In genomic region chr2:104375206-104375605, GRCh38 we compare ENCODE assay signal across 18 cellular contexts.
"Had no signal": no experiment of that assay in that cellular context is flagged by ENCODE, and none has a peak within 500 bp of the region (broad histone marks: within the 10 kb centered on the region; RNA-seq: fewer than 3 reads in every experiment).

No MANE protein-coding gene starts in this region.

- H3K4me3 ChIP-seq: gastroesophageal sphincter, heart right ventricle, lower lobe of right lung, spleen, testis had no signal

- H3K36me3 ChIP-seq: gastroesophageal sphincter, heart right ventricle, lower lobe of right lung, neutrophil, spleen, WERI-Rb-1 had no signal

- DNase-seq: activated CD4-positive, alpha-beta T cell treated with anti-CD3 and anti-CD28 coated beads for 1 hour; activated gamma-delta T cell treated with Interleukin-2 at 50 U/mL for 16 hours; activated T-cell treated with anti-CD3 and anti-CD28 coated beads, Interleukin-2, amount 50 U/mL, for 72 hours; effector CD4-positive, alpha-beta T cell; heart right ventricle; left colon; lower lobe of right lung; natural killer cell; spleen; stimulated activated CD4-positive, alpha-beta T cell treated with anti-CD3 and anti-CD28 coated beads, Interleukin-4, amount 100 ng/mL, for 4 hours; testis; WERI-Rb-1 had no signal

- H3K27ac ChIP-seq: gastroesophageal sphincter, heart right ventricle, lower lobe of right lung, neutrophil, parathyroid adenoma, spleen, testis, WERI-Rb-1 had no signal

- ATAC-seq: activated T-cell treated with anti-CD3 and anti-CD28 coated beads, Interleukin-2, amount 50 U/mL, for 72 hours; esophagus mucosa; gastroesophageal sphincter; heart right ventricle; left colon; lower lobe of right lung; natural killer cell; sciatic nerve; stimulated activated memory B cell treated with anti-CD40 and anti-IgM and Interleukin-4, amounts not matched to agents 10 μg/mL and 1 μg/mL and 100 μg/mL, for 72 hours had no signal

- H3K4me1 ChIP-seq: gastroesophageal sphincter, parathyroid adenoma had no signal

- H3K27me3 ChIP-seq: neutrophil, spleen, testis had no signal

- H3K9me3 ChIP-seq: gastroesophageal sphincter, heart right ventricle, lower lobe of right lung, neutrophil, spleen, testis had no signal
